16 cellular contexts compared by ENCODE assay signal in genomic region chr10:132603851-132604533, GRCh38.
DNase-seq lines count a peak whose midpoint lies in the region; ATAC-seq and TF ChIP-seq lines count a peak whose summit lies in the region.
"Had no signal": no experiment of that assay in that cellular context is flagged by ENCODE, and none has a peak within 500 bp of the region (broad histone marks: within the 10 kb centered on the region; RNA-seq: fewer than 3 reads in every experiment).

No MANE protein-coding gene starts in this region.

- no peak for DNase-seq in T-helper 17 cell
- DNase-seq in mesenchymal stem cell = no peak
- peak; percentile 51 for DNase-seq in spleen
- DNase-seq in activated naive CD4-positive, alpha-beta T cell treated with anti-CD3 and anti-CD28 coated beads, Interleukin-2, amount 50 U/mL, for 16 hours = no peak
- no peak for DNase-seq in stimulated activated CD4-positive, alpha-beta T cell treated with anti-CD3 and anti-CD28 coated beads, Interleukin-2, amount 100 ng/mL, for 48 hours
- no peak for DNase-seq in activated CD4-positive, alpha-beta T cell treated with anti-CD3 and anti-CD28 coated beads for 1 hour
- DNase-seq: ACHN; Calu3; CD4-positive, alpha-beta T cell; DMS 273 treated with DMSO at 0.1 percent for 48 hours; GM23248 had no signal

- no peak for TF ChIP-seq EP300 in gastroesophageal sphincter (IDR thresholded peaks at IDR 0.05)

- H3K4me1 Mint-ChIP-seq in T-helper 17 cell = peaks cover 19% of the 10 kb centered on the region

- H3K4me2 ChIP-seq in mesenchymal stem cell (ENCODE audit: low read length, poor library complexity, severe bottlenecking) = no peak overlapping the region

- no peak overlapping the region for H3K23ac ChIP-seq in mesenchymal stem cell (ENCODE audit: low read length in 2 of 2)

- no peak overlapping the region for H3K9ac ChIP-seq in mesenchymal stem cell (ENCODE audit: low read length)
- H3K9ac ChIP-seq: BLaER1 treated with 17β-estradiol and CSF1 and Interleukin-3, amounts not matched to agents 10 nM and 100 nM; GM23248 had no signal

- no peak overlapping the region for H3K18ac ChIP-seq in mesenchymal stem cell (ENCODE audit: low read depth in 1 of 2, low read length in 2 of 2)

- no peaks in the 10 kb centered on the region for H3K9me3 ChIP-seq in T-helper 17 cell (ENCODE audit: control insufficient read depth, low read length, poor library complexity, severe bottlenecking)
- peaks cover 0 to 5% (median 0%) of the 10 kb centered on the region in 3 donors for H3K9me3 ChIP-seq in gastroesophageal sphincter
- peaks cover 12% of the 10 kb centered on the region for H3K9me3 ChIP-seq in mesenchymal stem cell (ENCODE audit: control insufficient read depth, low read length)
- peaks cover 0 to 24% (median 22%) of the 10 kb centered on the region in 8 donors for H3K9me3 ChIP-seq in spleen

- H2AFZ ChIP-seq in mesenchymal stem cell (ENCODE audit: low read depth, low read length) = no peak overlapping the region
- H2AFZ ChIP-seq: GM23248 had no signal

- no peak overlapping the region for H4K8ac ChIP-seq in mesenchymal stem cell (ENCODE audit: low read length)

- peak overlapping the region; percentile 22 for H3K27ac Mint-ChIP-seq in T-helper 17 cell
- H3K27ac Mint-ChIP-seq: CD4-positive, alpha-beta T cell had no signal

- no peaks in the 10 kb centered on the region for H3K27me3 Mint-ChIP-seq in T-helper 17 cell
- H3K27me3 Mint-ChIP-seq: CD4-positive, alpha-beta T cell had no signal

- TF ChIP-seq CTCF in gastroesophageal sphincter (IDR thresholded peaks at IDR 0.05) = no peak
- TF ChIP-seq CTCF in spleen (IDR thresholded peaks at IDR 0.05 in 8 of 11, conservative IDR thresholded peaks at IDR 0.05 in 3 of 11) = no peak

- H2AK5ac ChIP-seq in mesenchymal stem cell (ENCODE audit: low read length, severe bottlenecking) = no peak overlapping the region

- H3K4me1 ChIP-seq in gastroesophageal sphincter (peaks cover 8 to 97% (median 47%) of the 10 kb centered on the region in 3 donors), mesenchymal stem cell (ENCODE audit: control insufficient read depth, insufficient read depth, low read depth, low read length) (peaks cover 16% of the 10 kb centered on the region), spleen (peaks cover 11 to 31% (median 20%) of the 10 kb centered on the region in 6 donors)

- no peaks in the 10 kb centered on the region for H3K27me3 ChIP-seq in gastroesophageal sphincter
- no peaks in the 10 kb centered on the region for H3K27me3 ChIP-seq in mesenchymal stem cell (ENCODE audit: control insufficient read depth in 1 of 2, insufficient read depth in 1 of 2, low read length in 2 of 2)
- H3K27me3 ChIP-seq in spleen (replicated peaks in 1 of 7) = no peaks in the 10 kb centered on the region

- H3K4me3 ChIP-seq in gastroesophageal sphincter (no peak overlapping the region), mesenchymal stem cell (ENCODE audit: insufficient read depth in 1 of 2, low read depth in 1 of 2, low read length in 2 of 2) (no peak overlapping the region), spleen (no peak overlapping the region)
- H3K4me3 ChIP-seq: BLaER1 treated with 17β-estradiol and CSF1 and Interleukin-3, amounts not matched to agents 10 nM and 100 nM; GM12878; GM23248 had no signal

- H3K36me3 ChIP-seq in gastroesophageal sphincter (no peaks in the 10 kb centered on the region), mesenchymal stem cell (ENCODE audit: control insufficient read depth in 1 of 2, insufficient read depth in 2 of 2, low read depth in 1 of 2, low read length in 2 of 2) (peaks cover 0 to 9% of the 10 kb centered on the region in 2 experiments), spleen (peaks cover 0 to 33% (median 3%) of the 10 kb centered on the region in 6 donors)

- ATAC-seq in T-helper 17 cell (no peak), gastroesophageal sphincter (no peak), HG02678 (IDR thresholded peaks at IDR 0.05; ENCODE audit: unreplicated experiment) (no peak)
- ATAC-seq: GM12878, HCT116 had no signal

- H3K79me1 ChIP-seq in mesenchymal stem cell (replicated peaks; ENCODE audit: low read length, poor library complexity, severe bottlenecking) = peaks cover 48% of the 10 kb centered on the region

- H3K4me3 Mint-ChIP-seq in T-helper 17 cell = no peak overlapping the region
- H3K4me3 Mint-ChIP-seq: CD4-positive, alpha-beta T cell had no signal

- peak overlapping the region; percentile 1 for H4K91ac ChIP-seq in mesenchymal stem cell (ENCODE audit: low read length)

- TF ChIP-seq POLR2A in gastroesophageal sphincter (IDR thresholded peaks at IDR 0.05) (no peak), spleen (IDR thresholded peaks at IDR 0.05) (no peak)

- H3K27ac ChIP-seq in gastroesophageal sphincter (peak overlapping the region; percentile 16 to 77 (median 66)), mesenchymal stem cell (ENCODE audit: low read length, poor library complexity, severe bottlenecking) (no peak overlapping the region), spleen (no peak overlapping the region)
- H3K27ac ChIP-seq: BLaER1 treated with 17β-estradiol and CSF1 and Interleukin-3, amounts not matched to agents 10 nM and 100 nM; GM23248 had no signal

- intact Hi-C loops in spleen (cut with DNase I; ENCODE audit: low total_unique reads) = no loop called here

- 85 to 90% methylated on average over 9 to 22 of the region's 30 CpGs for WGBS in gastroesophageal sphincter (ENCODE audit: low coverage in 1 of 2), 2 donors
- WGBS in mesenchymal stem cell = 99% methylated on average over 29 of the region's 30 CpGs
- 95 to 98% (median 97%) methylated on average over 30 of the region's 30 CpGs for WGBS in spleen, 5 donors

- H3K14ac ChIP-seq in mesenchymal stem cell (ENCODE audit: low read length in 2 of 2) = peak overlapping the region in 1 of 2 experiments; percentile 45

- H3K36me3 Mint-ChIP-seq in T-helper 17 cell (ENCODE audit: low read depth) = peaks cover 5% of the 10 kb centered on the region

- no peak overlapping the region for H2BK15ac ChIP-seq in mesenchymal stem cell (ENCODE audit: low read depth, poor library complexity, severe bottlenecking)

- no peak overlapping the region for H2BK120ac ChIP-seq in mesenchymal stem cell (ENCODE audit: low read depth, low read length)

- H3K4ac ChIP-seq in mesenchymal stem cell (ENCODE audit: low read depth in 1 of 2, low read length in 2 of 2) = no peak overlapping the region

- H2BK5ac ChIP-seq in mesenchymal stem cell (ENCODE audit: low read depth, low read length, poor library complexity, severe bottlenecking) = no peak overlapping the region

- no peak overlapping the region for H2BK12ac ChIP-seq in mesenchymal stem cell (ENCODE audit: low read length in 2 of 2)

Comparison
In these comparisons a context has a peak if more than half of its experiments do, and no peak if none do; other contexts are left out.
1. H3K27ac ChIP-seq: peak in gastroesophageal sphincter (4 of 4); none in mesenchymal stem cell (single experiment) and spleen (0 of 8).